Comparison of ENCODE assay signal across 14 cellular contexts in the genomic region with DNA sequence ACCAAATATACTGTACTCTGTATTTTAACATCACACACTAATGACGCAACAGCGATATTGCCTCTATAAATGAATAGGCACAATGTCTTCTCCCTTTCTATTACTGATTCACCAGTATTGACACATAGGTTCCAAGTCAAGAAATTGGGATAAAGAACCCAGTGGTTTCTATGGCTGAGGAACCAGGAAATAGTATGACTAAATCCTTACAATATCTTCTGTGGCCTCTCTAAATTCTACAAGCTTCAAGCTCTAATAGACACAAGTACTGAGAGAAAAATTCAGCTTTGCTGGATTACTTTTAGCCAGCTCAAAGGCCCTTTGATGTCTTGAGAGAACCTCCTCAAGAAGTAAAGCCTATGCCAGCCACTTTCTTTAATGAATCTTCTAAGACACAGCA.
DNase-seq lines count a peak whose midpoint lies in the region; ATAC-seq and TF ChIP-seq lines count a peak whose summit lies in the region.
"Had no signal": no experiment of that assay in that cellular context is flagged by ENCODE, and none has a peak within 500 bp of the region (broad histone marks: within the 10 kb centered on the region; RNA-seq: fewer than 3 reads in every experiment).

No MANE protein-coding gene starts in this region.

- no peak overlapping the region for H4K91ac ChIP-seq in IMR-90 (ENCODE audit: insufficient read depth, low read depth, low read length)

- no peaks in the 10 kb centered on the region for H3K4me1 ChIP-seq in IMR-90 (ENCODE audit: control insufficient read depth, insufficient read depth, low read length)
- no peaks in the 10 kb centered on the region for H3K4me1 ChIP-seq in naive thymus-derived CD4-positive, alpha-beta T cell (ENCODE audit: control insufficient read depth in 2 of 2, insufficient read depth in 2 of 2, low read length in 2 of 2)
- no peaks in the 10 kb centered on the region for H3K4me1 ChIP-seq in heart right ventricle

- no peak overlapping the region for H4K5ac ChIP-seq in IMR-90 (ENCODE audit: low read depth, low read length)

- H3K4me1 Mint-ChIP-seq in mesothelial cell of epicardium, result peaks cover 14% of the 10 kb centered on the region
- H3K4me1 Mint-ChIP-seq in naive thymus-derived CD4-positive, alpha-beta T cell, result peaks cover 0 to 3% (median 0%) of the 10 kb centered on the region in 7 donors
- H3K4me1 Mint-ChIP-seq: CD14-positive monocyte had no signal

- no peak for TF ChIP-seq POLR2A in IMR-90 (IDR thresholded peaks at IDR 0.05; ENCODE audit: low read depth, low read length)

- in situ Hi-C loops in IMR-90 (cut with MboI; ENCODE audit: low sequenced_read_pairs), result no loop called here

- no peak overlapping the region for H3K4me3 Mint-ChIP-seq in mesothelial cell of epicardium
- no peak overlapping the region for H3K4me3 Mint-ChIP-seq in naive thymus-derived CD4-positive, alpha-beta T cell
- H3K4me3 Mint-ChIP-seq: CD14-positive monocyte; CD8-positive, alpha-beta T cell had no signal

- H2BK15ac ChIP-seq in IMR-90 (ENCODE audit: low read depth, low read length), result no peak overlapping the region

- H3K23ac ChIP-seq in IMR-90 (ENCODE audit: low read depth, low read length), result no peak overlapping the region

- H3K27me3 ChIP-seq in IMR-90 (ENCODE audit: control insufficient read depth, insufficient read depth, low read length) (no peaks in the 10 kb centered on the region), heart right ventricle (no peaks in the 10 kb centered on the region)
- H3K27me3 ChIP-seq in naive thymus-derived CD4-positive, alpha-beta T cell (ENCODE audit: control insufficient read depth in 2 of 2, insufficient read depth in 2 of 2, low read length in 2 of 2), result no peaks in the 10 kb centered on the region

- no peak for DNase-seq in IMR-90
- DNase-seq in epithelial cell of esophagus (ENCODE audit: low read depth), result peak; percentile 29
- DNase-seq in mesothelial cell of epicardium (ENCODE audit: low spot score in 2 of 2, unreplicated experiment in 2 of 2), result no peak
- no peak for DNase-seq in naive thymus-derived CD4-positive, alpha-beta T cell
- no peak for DNase-seq in NCI-H1436 (lab: John Stamatoyannopoulos, UW)
- DNase-seq in heart right ventricle, result no peak
- no peak for DNase-seq in hippocampal formation (lab: John Stamatoyannopoulos, UW)
- DNase-seq: CD8-positive, alpha-beta T cell; COR-L47; GM23248 had no signal

- H3K56ac ChIP-seq in IMR-90 (ENCODE audit: extremely low read depth, insufficient read depth, low read length), result no peak overlapping the region

- no peak overlapping the region for H2AK9ac ChIP-seq in IMR-90 (replicated peaks; ENCODE audit: low read depth, low read length, poor library complexity)

- POLR2A ChIA-PET in IMR-90 (lab: Charles Lee; ENCODE audit: unreplicated experiment), result no interaction called here
- POLR2A ChIA-PET in naive thymus-derived CD4-positive, alpha-beta T cell (lab: Charles Lee), result no interaction called here

- no peak overlapping the region for H3K18ac ChIP-seq in IMR-90 (ENCODE audit: low read depth, low read length)

- H3K79me1 ChIP-seq in IMR-90 (ENCODE audit: low read depth in 1 of 2, low read length in 2 of 2), result no peaks in the 10 kb centered on the region

- no TSS peak for BruUV-seq in IMR-90 (replicated peaks; lab: Mats Ljungman, UMichigan)

- CTCF ChIA-PET in IMR-90 (lab: Yijun Ruan, JAX), result no interaction called here
- CTCF ChIA-PET in naive thymus-derived CD4-positive, alpha-beta T cell (lab: Charles Lee), result no interaction called here

- no peak for TF ChIP-seq CTCF in IMR-90 (conservative IDR thresholded peaks at IDR 0.05; ENCODE audit: low read depth, low read length)
- no peak for TF ChIP-seq CTCF in epithelial cell of esophagus (IDR thresholded peaks at IDR 0.05; ENCODE audit: insufficient read depth, low read depth, low read length, missing control alignments)
- TF ChIP-seq CTCF in mesothelial cell of epicardium (IDR thresholded peaks at IDR 0.05; ENCODE audit: unreplicated experiment), result no peak
- no peak for TF ChIP-seq CTCF in heart right ventricle (IDR thresholded peaks at IDR 0.05)

- WGBS in IMR-90 (ENCODE audit: extremely low coverage in 2 of 2, insufficient read length in 1 of 2), 2 experiments, result 100% methylated on average over 1 of the region's 2 CpGs; no CpG with 5 or more reads in 1 of the 2 experiments
- WGBS in heart right ventricle, 2 donors, result 99% methylated on average over 2 of the region's 2 CpGs

- no peak overlapping the region for H4K8ac ChIP-seq in IMR-90 (ENCODE audit: low read depth in 2 of 2, low read length in 2 of 2)

- H3K27ac ChIP-seq in IMR-90 (ENCODE audit: insufficient read depth, low read length), result no peak overlapping the region
- H3K27ac ChIP-seq in naive thymus-derived CD4-positive, alpha-beta T cell (ENCODE audit: low read depth, low read length), result no peak overlapping the region
- no peak overlapping the region for H3K27ac ChIP-seq in heart right ventricle
- H3K27ac ChIP-seq: GM23248, HL-60 had no signal

- no peaks in the 10 kb centered on the region for H4K20me1 ChIP-seq in IMR-90 (ENCODE audit: insufficient read depth, low read length)

- intact Hi-C loops in IMR-90 (cut with micrococcal nuclease), result no loop called here
- intact Hi-C loops in naive thymus-derived CD4-positive, alpha-beta T cell (cut with micrococcal nuclease), result no loop called here
- intact Hi-C loops in heart right ventricle (cut with DNase I), result no loop called here

- H3K9me3 Mint-ChIP-seq in mesothelial cell of epicardium, result peaks cover 4% of the 10 kb centered on the region
- peaks cover 0 to 9% (median 5%) of the 10 kb centered on the region in 11 donors for H3K9me3 Mint-ChIP-seq in naive thymus-derived CD4-positive, alpha-beta T cell

- no peaks in the 10 kb centered on the region for H3K9me3 ChIP-seq in IMR-90 (ENCODE audit: control insufficient read depth, insufficient read depth, low read length)
- H3K9me3 ChIP-seq in naive thymus-derived CD4-positive, alpha-beta T cell (ENCODE audit: control insufficient read depth in 2 of 3, low read length in 3 of 3), result no peaks in the 10 kb centered on the region
- peaks cover 0 to 16% (median 0%) of the 10 kb centered on the region in 11 donors for H3K9me3 ChIP-seq in heart right ventricle

- H3K27me3 Mint-ChIP-seq in mesothelial cell of epicardium (ENCODE audit: low read depth), result no peaks in the 10 kb centered on the region
- H3K27me3 Mint-ChIP-seq in naive thymus-derived CD4-positive, alpha-beta T cell, result no peaks in the 10 kb centered on the region

- H3K36me3 ChIP-seq in IMR-90 (ENCODE audit: control insufficient read depth, insufficient read depth, low read length) (no peaks in the 10 kb centered on the region), heart right ventricle (peaks cover 0 to 20% (median 0%) of the 10 kb centered on the region in 9 donors)
- peaks cover 0 to 3% (median 0%) of the 10 kb centered on the region in 3 experiments for H3K36me3 ChIP-seq in naive thymus-derived CD4-positive, alpha-beta T cell (ENCODE audit: control insufficient read depth in 2 of 3, insufficient read depth in 3 of 3, low read length in 3 of 3)

- dilution Hi-C loops in IMR-90 (cut with HindIII; ENCODE audit: low sequenced_read_pairs, unreplicated experiment), result no loop called here

- no peak overlapping the region for H3K4ac ChIP-seq in IMR-90 (ENCODE audit: low read depth, low read length)

- H3K4me3 ChIP-seq in IMR-90 (ENCODE audit: insufficient read depth, low read depth, low read length) (no peak overlapping the region), epithelial cell of esophagus (ENCODE audit: low read length) (no peak overlapping the region), heart right ventricle (no peak overlapping the region)
- H3K4me3 ChIP-seq in naive thymus-derived CD4-positive, alpha-beta T cell (ENCODE audit: low read length), result no peak overlapping the region
- H3K4me3 ChIP-seq: GM12878, GM23248 had no signal

- ATAC-seq in IMR-90 (ENCODE audit: low read depth) (no peak), heart right ventricle (no peak)
- no peak for ATAC-seq in naive thymus-derived CD4-positive, alpha-beta T cell
- ATAC-seq: CD8-positive, alpha-beta T cell; GM12878; HCT116 had no signal

- peaks cover 4% of the 10 kb centered on the region for H3K36me3 Mint-ChIP-seq in mesothelial cell of epicardium
- H3K36me3 Mint-ChIP-seq in naive thymus-derived CD4-positive, alpha-beta T cell, result peaks cover 0 to 47% (median 28%) of the 10 kb centered on the region in 5 donors

- no peak overlapping the region for H3K14ac ChIP-seq in IMR-90 (replicated peaks; ENCODE audit: low read depth, low read length)

- H2BK20ac ChIP-seq in IMR-90 (ENCODE audit: low read depth, low read length), result no peak overlapping the region

- H3K4me2 ChIP-seq in IMR-90 (ENCODE audit: low read depth, low read length), result no peak overlapping the region

- H3K27ac Mint-ChIP-seq in mesothelial cell of epicardium, result peak overlapping the region; percentile 26
- no peak overlapping the region for H3K27ac Mint-ChIP-seq in naive thymus-derived CD4-positive, alpha-beta T cell
- H3K27ac Mint-ChIP-seq: CD14-positive monocyte; CD8-positive, alpha-beta T cell had no signal

- H2AFZ ChIP-seq in IMR-90 (replicated peaks; ENCODE audit: low read length, poor library complexity), result no peak overlapping the region
- H2AFZ ChIP-seq: GM23248 had no signal

- H2BK5ac ChIP-seq in IMR-90 (ENCODE audit: low read depth, low read length, poor library complexity, severe bottlenecking), result no peak overlapping the region

- no peak overlapping the region for H2BK120ac ChIP-seq in IMR-90 (ENCODE audit: low read depth, low read length)

- no peak overlapping the region for H2AK5ac ChIP-seq in IMR-90 (ENCODE audit: low read depth, low read length)

- no peak for TF ChIP-seq RAD21 in IMR-90 (IDR thresholded peaks at IDR 0.05; ENCODE audit: low read length)

- no peak overlapping the region for H3K9ac ChIP-seq in IMR-90 (ENCODE audit: low read depth, low read length)
- H3K9ac ChIP-seq: GM23248 had no signal

- H3K9me1 ChIP-seq in IMR-90 (ENCODE audit: insufficient read depth, low read length), result no peaks in the 10 kb centered on the region

TF ChIP-seq in IMR-90, 13 proteins besides CTCF, POLR2A, EP300 and RAD21:
- TF ChIP-seq, protein P1, sequence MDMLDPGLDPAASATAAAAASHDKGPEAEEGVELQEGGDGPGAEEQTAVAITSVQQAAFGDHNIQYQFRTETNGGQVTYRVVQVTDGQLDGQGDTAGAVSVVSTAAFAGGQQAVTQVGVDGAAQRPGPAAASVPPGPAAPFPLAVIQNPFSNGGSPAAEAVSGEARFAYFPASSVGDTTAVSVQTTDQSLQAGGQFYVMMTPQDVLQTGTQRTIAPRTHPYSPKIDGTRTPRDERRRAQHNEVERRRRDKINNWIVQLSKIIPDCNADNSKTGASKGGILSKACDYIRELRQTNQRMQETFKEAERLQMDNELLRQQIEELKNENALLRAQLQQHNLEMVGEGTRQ (IDR thresholded peaks at IDR 0.05; ENCODE audit: low read depth, low read length), result no peak
- no peak for TF ChIP-seq SMC3 (IDR thresholded peaks at IDR 0.05; ENCODE audit: low read depth, low read length)
- no peak for TF ChIP-seq MXI1 (IDR thresholded peaks at IDR 0.05; ENCODE audit: borderline replicate concordance, low read depth, low read length)
- TF ChIP-seq CEBPB (IDR thresholded peaks at IDR 0.05; ENCODE audit: low read depth, low read length), result 0 out of 2 replicates have a peak, but pooled peaks have one; percentile 14
- TF ChIP-seq MAZ (IDR thresholded peaks at IDR 0.05; ENCODE audit: borderline replicate concordance, low read depth, low read length), result no peak
